ENCODE assay signal across 15 cellular contexts in the genomic region with DNA sequence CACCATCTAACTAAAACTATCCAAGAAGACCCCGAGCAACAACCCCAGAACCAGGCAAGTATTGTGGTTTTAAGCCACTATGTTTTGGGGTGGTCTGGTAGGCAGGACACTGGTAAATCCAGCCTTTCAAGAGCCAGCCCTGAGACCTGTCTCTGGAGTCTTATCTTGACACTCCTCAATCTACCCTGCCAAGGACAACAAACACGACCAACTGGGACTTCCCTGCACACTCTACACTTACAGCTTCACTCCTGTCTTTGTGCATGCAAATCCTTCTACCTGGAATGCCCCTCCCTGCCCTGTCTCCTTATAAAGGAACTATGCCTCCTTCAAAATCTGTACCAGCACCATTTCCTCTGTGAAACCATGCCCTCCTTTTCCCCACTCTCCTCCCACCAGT.
"Had no signal": no experiment of that assay in that cellular context is flagged by ENCODE, and none has a peak within 500 bp of the region (broad histone marks: within the 10 kb centered on the region; RNA-seq: fewer than 3 reads in every experiment).

No MANE protein-coding gene starts in this region.

- DNase-seq: activated CD4-positive, alpha-beta T cell treated with anti-CD3 and anti-CD28 coated beads for 1 hour; activated CD4-positive, alpha-beta T cell treated with anti-CD3 and anti-CD28 coated beads, Interleukin-2, amount 50 U/mL, for 48 hours; activated naive CD4-positive, alpha-beta T cell treated with anti-CD3 and anti-CD28 coated beads for 36 hours; foreskin fibroblast; glutamatergic neuron; kidney glomerular epithelial cell; midbrain; naive B cell; stimulated activated CD4-positive, alpha-beta T cell treated with anti-CD3 and anti-CD28 coated beads, Interleukin-4, amount 100 ng/mL, for 1 hour; stimulated activated naive B cell treated with anti-CD40 and anti-IgM and Interleukin-4, amounts not matched to agents 10 μg/mL and 1 μg/mL and 100 μg/mL, for 72 hours; tibial artery had no signal

- H3K4me3 Mint-ChIP-seq: activated naive CD4-positive, alpha-beta T cell treated with anti-CD3 and anti-CD28 coated beads for 36 hours; activated T-helper 17 cell treated with anti-CD3 and anti-CD28 coated beads, Interleukin-2, amount 50 U/mL, for 72 hours; naive B cell; stimulated activated naive B cell treated with anti-CD40 and anti-IgM and Interleukin-4, amounts not matched to agents 10 μg/mL and 1 μg/mL and 100 μg/mL, for 72 hours had no signal

- H3K27me3 ChIP-seq: cardiac muscle cell, tibial artery had no signal

- H3K27ac Mint-ChIP-seq: activated naive CD4-positive, alpha-beta T cell treated with anti-CD3 and anti-CD28 coated beads for 36 hours; activated T-helper 17 cell treated with anti-CD3 and anti-CD28 coated beads, Interleukin-2, amount 50 U/mL, for 72 hours; stimulated activated naive B cell treated with anti-CD40 and anti-IgM and Interleukin-4, amounts not matched to agents 10 μg/mL and 1 μg/mL and 100 μg/mL, for 72 hours had no signal

- H3K4me3 ChIP-seq: cardiac muscle cell, lung, tibial artery had no signal

- H3K36me3 ChIP-seq: cardiac muscle cell, tibial artery had no signal

- H3K27me3 Mint-ChIP-seq: activated T-helper 17 cell treated with anti-CD3 and anti-CD28 coated beads, Interleukin-2, amount 50 U/mL, for 72 hours; naive B cell had no signal

- H3K27ac ChIP-seq: cardiac muscle cell, parathyroid adenoma, tibial artery had no signal

- H3K9me3 Mint-ChIP-seq: activated naive CD4-positive, alpha-beta T cell treated with anti-CD3 and anti-CD28 coated beads for 36 hours; activated T-helper 17 cell treated with anti-CD3 and anti-CD28 coated beads, Interleukin-2, amount 50 U/mL, for 72 hours; naive B cell; stimulated activated naive B cell treated with anti-CD40 and anti-IgM and Interleukin-4, amounts not matched to agents 10 μg/mL and 1 μg/mL and 100 μg/mL, for 72 hours had no signal

- H3K9ac ChIP-seq: parathyroid adenoma had no signal

- H3K36me3 Mint-ChIP-seq: naive B cell; stimulated activated naive B cell treated with anti-CD40 and anti-IgM and Interleukin-4, amounts not matched to agents 10 μg/mL and 1 μg/mL and 100 μg/mL, for 72 hours had no signal

- ATAC-seq: activated T-helper 17 cell treated with anti-CD3 and anti-CD28 coated beads, Interleukin-2, amount 50 U/mL, for 72 hours; stimulated activated naive B cell treated with anti-CD40 and anti-IgM and Interleukin-4, amounts not matched to agents 10 μg/mL and 1 μg/mL and 100 μg/mL, for 72 hours had no signal

- H2AFZ ChIP-seq: parathyroid adenoma had no signal

- H3K9me3 ChIP-seq: tibial artery had no signal

- H3K4me1 Mint-ChIP-seq: activated T-helper 17 cell treated with anti-CD3 and anti-CD28 coated beads, Interleukin-2, amount 50 U/mL, for 72 hours had no signal
